In the genomic region with DNA sequence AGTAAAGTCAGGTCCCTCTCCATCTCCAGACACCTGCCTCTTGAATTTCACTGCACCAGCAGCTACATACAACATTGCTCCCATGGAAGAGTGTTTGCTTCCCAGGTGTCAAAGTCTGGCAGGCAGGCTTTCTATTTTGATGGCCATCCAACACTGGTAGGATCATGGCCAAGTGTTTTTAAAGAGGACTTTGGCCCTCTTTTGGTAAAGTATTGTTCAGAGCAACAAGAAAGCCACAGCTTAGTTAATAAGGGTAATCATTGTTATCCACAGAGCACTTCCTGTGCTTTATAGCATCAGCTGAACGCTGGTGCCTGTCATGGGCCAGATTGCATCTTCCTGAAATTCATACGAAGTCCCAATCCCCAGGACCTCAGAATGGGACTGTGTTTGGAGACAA, we compare ENCODE assay signal across 15 cellular contexts.
DNase-seq lines count a peak whose midpoint lies in the region; ATAC-seq and TF ChIP-seq lines count a peak whose summit lies in the region.
"Had no signal": no experiment of that assay in that cellular context is flagged by ENCODE, and none has a peak within 500 bp of the region (broad histone marks: within the 10 kb centered on the region; RNA-seq: fewer than 3 reads in every experiment).

No MANE protein-coding gene starts in this region.

- no peak overlapping the region for H3K4me3 Mint-ChIP-seq in activated T-cell treated with anti-CD3 and anti-CD28 coated beads, Interleukin-2, amount 50 U/mL, for 72 hours
- H3K4me3 Mint-ChIP-seq in stimulated activated effector memory CD8-positive, alpha-beta T cell treated with anti-CD3 and anti-CD28 coated beads, Interleukin-12 subunit alpha, Interleukin-12 subunit beta, amount 100 ng/mL, for 72 hours: no peak overlapping the region

- DNase-seq in activated T-cell treated with anti-CD3 and anti-CD28 coated beads, Interleukin-2, amount 50 U/mL, for 72 hours: no peak
- DNase-seq in activated T-cell treated with anti-CD3 and anti-CD28 coated beads, Interleukin-2, amount 50 U/mL, for 1 hour: no peak
- DNase-seq in NCI-H1092 (lab: John Stamatoyannopoulos, UW): peak; percentile 10
- peak; percentile 17 for DNase-seq in coronary artery (ENCODE audit: low spot score)
- no peak for DNase-seq in stimulated activated effector memory CD8-positive, alpha-beta T cell treated with anti-CD3 and anti-CD28 coated beads, Interleukin-12 subunit alpha, Interleukin-12 subunit beta, amount 100 ng/mL, for 72 hours (ENCODE audit: low spot score in 2 of 2)
- DNase-seq in foreskin fibroblast: no peak
- no peak for DNase-seq in NCI-H524 treated with DMSO at 0.1 percent for 48 hours (lab: John Stamatoyannopoulos, UW)
- DNase-seq in NCI-H82 treated with DMSO at 0.1 percent for 48 hours (lab: John Stamatoyannopoulos, UW; ENCODE audit: unreplicated experiment): no peak
- DNase-seq: anterior cingulate cortex; effector CD4-positive, alpha-beta T cell; GOT3; NCI-H226; retina; stimulated activated CD4-positive, alpha-beta T cell treated with anti-CD3 and anti-CD28 coated beads, Interleukin-4, amount 100 ng/mL, for 1 hour; stimulated activated naive CD4-positive, alpha-beta T cell treated with Interleukin-2 at 50 U/mL for 16 hours had no signal

- TF ChIP-seq CTCF in coronary artery (IDR thresholded peaks at IDR 0.05): no peak
- no peak for TF ChIP-seq CTCF in foreskin fibroblast (IDR thresholded peaks at IDR 0.05; ENCODE audit: low read depth, low read length)

- H3K4me1 Mint-ChIP-seq in activated T-cell treated with anti-CD3 and anti-CD28 coated beads, Interleukin-2, amount 50 U/mL, for 72 hours (ENCODE audit: low read depth): peaks cover 81% of the 10 kb centered on the region
- peaks cover 78% of the 10 kb centered on the region for H3K4me1 Mint-ChIP-seq in stimulated activated effector memory CD8-positive, alpha-beta T cell treated with anti-CD3 and anti-CD28 coated beads, Interleukin-12 subunit alpha, Interleukin-12 subunit beta, amount 100 ng/mL, for 72 hours

- peaks cover 3 to 47% of the 10 kb centered on the region in 2 donors for H3K36me3 Mint-ChIP-seq in activated T-cell treated with anti-CD3 and anti-CD28 coated beads, Interleukin-2, amount 50 U/mL, for 72 hours (ENCODE audit: insufficient read depth in 2 of 2)
- H3K36me3 Mint-ChIP-seq in stimulated activated effector memory CD8-positive, alpha-beta T cell treated with anti-CD3 and anti-CD28 coated beads, Interleukin-12 subunit alpha, Interleukin-12 subunit beta, amount 100 ng/mL, for 72 hours: peaks cover 81% of the 10 kb centered on the region

- H3K27me3 Mint-ChIP-seq in activated T-cell treated with anti-CD3 and anti-CD28 coated beads, Interleukin-2, amount 50 U/mL, for 72 hours (ENCODE audit: low read depth): no peaks in the 10 kb centered on the region

- H3K27ac Mint-ChIP-seq in activated T-cell treated with anti-CD3 and anti-CD28 coated beads, Interleukin-2, amount 50 U/mL, for 72 hours: peak overlapping the region; percentile 74
- peak overlapping the region; percentile 84 for H3K27ac Mint-ChIP-seq in stimulated activated effector memory CD8-positive, alpha-beta T cell treated with anti-CD3 and anti-CD28 coated beads, Interleukin-12 subunit alpha, Interleukin-12 subunit beta, amount 100 ng/mL, for 72 hours

- H3K4me3 ChIP-seq in coronary artery (no peak overlapping the region), foreskin fibroblast (ENCODE audit: low read depth in 1 of 2, low read length in 2 of 2) (no peak overlapping the region)

- no peaks in the 10 kb centered on the region for H3K9me3 Mint-ChIP-seq in activated T-cell treated with anti-CD3 and anti-CD28 coated beads, Interleukin-2, amount 50 U/mL, for 72 hours
- H3K9me3 Mint-ChIP-seq in stimulated activated effector memory CD8-positive, alpha-beta T cell treated with anti-CD3 and anti-CD28 coated beads, Interleukin-12 subunit alpha, Interleukin-12 subunit beta, amount 100 ng/mL, for 72 hours: no peaks in the 10 kb centered on the region

- no peak for ATAC-seq in activated T-cell treated with anti-CD3 and anti-CD28 coated beads, Interleukin-2, amount 50 U/mL, for 72 hours (replicated peaks in 1 of 2)
- no peak for ATAC-seq in stimulated activated effector memory CD8-positive, alpha-beta T cell treated with anti-CD3 and anti-CD28 coated beads, Interleukin-12 subunit alpha, Interleukin-12 subunit beta, amount 100 ng/mL, for 72 hours

- no peak overlapping the region for H3K27ac ChIP-seq in coronary artery

Comparison
In these comparisons a context has a peak if more than half of its experiments do, and no peak if none do; other contexts are left out.
1. DNase-seq: peak in NCI-H1092 (single experiment) and coronary artery (single experiment); none in activated T-cell treated with anti-CD3 and anti-CD28 coated beads, Interleukin-2, amount 50 U/mL, for 72 hours (0 of 2), activated T-cell treated with anti-CD3 and anti-CD28 coated beads, Interleukin-2, amount 50 U/mL, for 1 hour (single experiment), stimulated activated effector memory CD8-positive, alpha-beta T cell treated with anti-CD3 and anti-CD28 coated beads, Interleukin-12 subunit alpha, Interleukin-12 subunit beta, amount 100 ng/mL, for 72 hours (0 of 2), foreskin fibroblast (0 of 2), NCI-H524 treated with DMSO at 0.1 percent for 48 hours (single experiment) and NCI-H82 treated with DMSO at 0.1 percent for 48 hours (single experiment).